In the genomic region with DNA sequence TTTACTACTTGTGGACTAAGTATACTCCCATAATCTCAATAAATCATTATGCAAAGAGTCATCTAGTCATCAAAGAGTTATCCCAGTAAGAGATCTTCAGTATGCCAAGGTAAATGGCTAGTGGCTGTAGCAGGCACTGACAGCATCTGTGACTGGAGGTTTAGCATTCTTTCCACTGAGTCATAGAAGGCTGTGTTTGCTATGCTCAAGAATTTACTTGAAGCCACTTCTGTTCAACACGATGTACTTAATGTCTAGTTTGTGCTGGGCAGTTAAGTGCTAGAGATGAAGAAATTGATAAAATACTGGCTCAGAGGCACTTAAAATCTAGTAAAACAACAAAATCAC, we compare ENCODE assay signal across 13 cellular contexts. TPM values are rescaled to one million over a fixed set of nuclear protein-coding genes. Genes with fewer than 3 reads are reported as not detected.
DNase-seq lines count a peak whose midpoint lies in the region; ATAC-seq and TF ChIP-seq lines count a peak whose summit lies in the region.
"Had no signal": no experiment of that assay in that cellular context is flagged by ENCODE, and none has a peak within 500 bp of the region (broad histone marks: within the 10 kb centered on the region; RNA-seq: fewer than 3 reads in every experiment).

No MANE protein-coding gene starts in this region.

- peak overlapping the region; percentile 12 for H3K27ac ChIP-seq in foreskin keratinocyte
- no peak overlapping the region for H3K27ac ChIP-seq in WERI-Rb-1

- ATAC-seq in foreskin keratinocyte: peak; percentile 83

- TF ChIP-seq CTCF in foreskin keratinocyte (conservative IDR thresholded peaks at IDR 0.05): no peak
- no peak for TF ChIP-seq CTCF in WERI-Rb-1 (IDR thresholded peaks at IDR 0.05; ENCODE audit: low read depth, low read length)

- H3K27me3 ChIP-seq in foreskin keratinocyte (no peaks in the 10 kb centered on the region), WERI-Rb-1 (ENCODE audit: insufficient read depth, low read depth, severe bottlenecking) (no peaks in the 10 kb centered on the region)

- peaks cover 2% of the 10 kb centered on the region for H3K9me3 ChIP-seq in WERI-Rb-1 (ENCODE audit: severe bottlenecking)

- DNase-seq in 8988T (peak; percentile 37), EH (ENCODE audit: low read depth) (peak; percentile 98), T1000 (lab: John Stamatoyannopoulos, UW) (peak; percentile 17), foreskin keratinocyte (peak; percentile 86 to 94), NCI-H1417 treated with DMSO at 0.1 percent for 48 hours (lab: John Stamatoyannopoulos, UW) (no peak), NCI-H526 treated with DMSO at 0.1 percent for 48 hours (lab: John Stamatoyannopoulos, UW) (no peak), WERI-Rb-1 (no peak)
- no peak for DNase-seq in stimulated activated CD4-positive, alpha-beta T cell treated with anti-CD3 and anti-CD28 coated beads, Interleukin-1b, Interleukin-23, amount 100 ng/mL, for 48 hours
- DNase-seq: activated CD8-positive, alpha-beta memory T cell treated with anti-CD3 and anti-CD28 coated beads, Interleukin-2, amount 50 U/mL, for 48 hours; DND-41; NCI-H1092 treated with DMSO at 0.1 percent for 48 hours had no signal

- H3K4me3 ChIP-seq in WERI-Rb-1 (ENCODE audit: low read depth, low read length): no peak overlapping the region

- peaks cover 40% of the 10 kb centered on the region for H3K4me1 ChIP-seq in foreskin keratinocyte

- H3K36me3 ChIP-seq in WERI-Rb-1: no peaks in the 10 kb centered on the region

RNA-seq across cellular contexts. Expression of gene ZBED2, which starts 13.1 kb away (rescaled TPM):
- total RNA-seq in foreskin keratinocyte: 108 and 112 TPM in 2 replicates
- polyA plus RNA-seq in foreskin keratinocyte: 93.0 and 101 TPM in 2 replicates
- total RNA-seq: mononuclear cell, OCI-LY7 had no signal

RNA-seq across cellular contexts. Expression of gene CD96, which starts 40.1 kb away (rescaled TPM):
- total RNA-seq in foreskin keratinocyte: 0.10 and 0.14 TPM in 2 replicates
- polyA plus RNA-seq in foreskin keratinocyte: 0.07 and 0.17 TPM in 2 replicates
- total RNA-seq: OCI-LY7 had no signal

Comparison
In these comparisons a context has a peak if more than half of its experiments do, and no peak if none do; other contexts are left out.
1. DNase-seq: peak in 8988T (single experiment), EH (single experiment), T1000 (single experiment) and foreskin keratinocyte (2 of 2); none in NCI-H1417 treated with DMSO at 0.1 percent for 48 hours (single experiment), stimulated activated CD4-positive, alpha-beta T cell treated with anti-CD3 and anti-CD28 coated beads, Interleukin-1b, Interleukin-23, amount 100 ng/mL, for 48 hours (single experiment), NCI-H526 treated with DMSO at 0.1 percent for 48 hours (single experiment) and WERI-Rb-1 (single experiment).